ENCODE assay signal across 1 cellular context in genomic region chr16:35411156-35411555, GRCh38.
TF ChIP-seq lines count a peak whose summit lies in the region.

No MANE protein-coding gene starts in this region.

TF ChIP-seq in GM12878, 131 proteins besides CTCF, POLR2A, EP300 and RAD21 (continued from another document):
- TF ChIP-seq ZNF592 (IDR thresholded peaks at IDR 0.05), result no peak
- no peak for TF ChIP-seq ZSCAN29 (IDR thresholded peaks at IDR 0.05)
- TF ChIP-seq, protein P1, sequence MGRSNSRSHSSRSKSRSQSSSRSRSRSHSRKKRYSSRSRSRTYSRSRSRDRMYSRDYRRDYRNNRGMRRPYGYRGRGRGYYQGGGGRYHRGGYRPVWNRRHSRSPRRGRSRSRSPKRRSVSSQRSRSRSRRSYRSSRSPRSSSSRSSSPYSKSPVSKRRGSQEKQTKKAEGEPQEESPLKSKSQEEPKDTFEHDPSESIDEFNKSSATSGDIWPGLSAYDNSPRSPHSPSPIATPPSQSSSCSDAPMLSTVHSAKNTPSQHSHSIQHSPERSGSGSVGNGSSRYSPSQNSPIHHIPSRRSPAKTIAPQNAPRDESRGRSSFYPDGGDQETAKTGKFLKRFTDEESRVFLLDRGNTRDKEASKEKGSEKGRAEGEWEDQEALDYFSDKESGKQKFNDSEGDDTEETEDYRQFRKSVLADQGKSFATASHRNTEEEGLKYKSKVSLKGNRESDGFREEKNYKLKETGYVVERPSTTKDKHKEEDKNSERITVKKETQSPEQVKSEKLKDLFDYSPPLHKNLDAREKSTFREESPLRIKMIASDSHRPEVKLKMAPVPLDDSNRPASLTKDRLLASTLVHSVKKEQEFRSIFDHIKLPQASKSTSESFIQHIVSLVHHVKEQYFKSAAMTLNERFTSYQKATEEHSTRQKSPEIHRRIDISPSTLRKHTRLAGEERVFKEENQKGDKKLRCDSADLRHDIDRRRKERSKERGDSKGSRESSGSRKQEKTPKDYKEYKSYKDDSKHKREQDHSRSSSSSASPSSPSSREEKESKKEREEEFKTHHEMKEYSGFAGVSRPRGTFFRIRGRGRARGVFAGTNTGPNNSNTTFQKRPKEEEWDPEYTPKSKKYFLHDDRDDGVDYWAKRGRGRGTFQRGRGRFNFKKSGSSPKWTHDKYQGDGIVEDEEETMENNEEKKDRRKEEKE (IDR thresholded peaks at IDR 0.05), result no peak
- TF ChIP-seq SPI1 (IDR thresholded peaks at IDR 0.05; ENCODE audit: borderline replicate concordance, insufficient read depth, low read depth, low read length), result no peak
- TF ChIP-seq ATF2 (IDR thresholded peaks at IDR 0.05; ENCODE audit: low read length), result no peak
- no peak for TF ChIP-seq ZNF24 (IDR thresholded peaks at IDR 0.05)
